Comparison of ENCODE assay signal across 2 cellular contexts in the genomic region with DNA sequence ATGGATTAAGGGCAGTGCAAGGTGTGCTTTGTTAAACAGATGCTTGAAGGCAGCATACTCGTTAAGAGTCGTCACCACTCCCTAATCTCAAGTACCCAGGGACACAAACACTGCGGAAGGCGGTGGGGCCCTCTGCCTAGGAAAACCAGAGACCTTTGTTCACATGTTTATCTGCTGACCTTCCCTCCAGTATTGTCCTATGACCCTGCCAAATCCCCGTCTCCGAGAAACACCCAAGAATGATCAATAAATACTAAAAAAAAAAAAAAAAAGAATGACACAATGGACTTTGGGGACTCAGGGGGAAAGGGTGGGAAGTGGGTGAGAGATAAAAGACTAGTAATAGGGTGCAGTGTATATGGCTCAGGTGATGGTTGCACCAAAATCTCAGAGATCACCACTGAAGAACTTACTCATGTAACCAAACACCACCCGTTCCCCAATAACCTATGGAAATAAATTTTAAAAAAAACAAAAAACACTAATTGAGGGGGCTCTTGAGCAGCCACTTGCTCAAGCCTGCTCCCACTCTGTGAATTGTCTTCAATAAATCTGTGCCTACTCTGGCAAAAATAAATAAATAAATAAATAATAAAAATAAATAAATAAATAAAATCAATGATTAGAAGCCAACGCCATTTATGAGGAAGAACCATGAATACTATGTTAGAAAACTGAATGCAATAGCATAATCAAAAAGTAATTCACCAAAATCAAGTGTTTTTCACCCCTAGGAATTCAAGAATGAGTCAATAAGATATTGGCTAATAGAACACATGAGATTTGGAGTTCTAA. TPM values are rescaled to one million over a fixed set of nuclear protein-coding genes. Genes with fewer than 3 reads are reported as not detected.
"Had no signal": no experiment of that assay in that cellular context is flagged by ENCODE, and none has a peak within 500 bp of the region (broad histone marks: within the 10 kb centered on the region; RNA-seq: fewer than 3 reads in every experiment).

No MANE protein-coding gene starts in this region.

RNA-seq across cellular contexts. Expression of a gene that starts 25.0 kb away (rescaled TPM):
- total RNA-seq: activated T-helper 1 cell treated with anti-CD3 and anti-CD28 coated beads, Interleukin-12 subunit alpha, Interleukin-12 subunit beta, Interleukin-2, Interleukin-4 antibody, amounts not matched to agents 30 ng/mL and 10 ng/mL and 1 ng/mL, durations not matched to agents 14 hours and 24 hours and 36 hours had no signal
- polyA plus RNA-seq: aorta had no signal
